ENCODE assay signal across 9 cellular contexts in genomic region chr12:45215419-45216296, GRCh38. TPM values are rescaled to one million over a fixed set of nuclear protein-coding genes. Genes with fewer than 3 reads are reported as not detected.
DNase-seq lines count a peak whose midpoint lies in the region; ATAC-seq, FAIRE-seq and TF ChIP-seq lines count a peak whose summit lies in the region.
"Had no signal": no experiment of that assay in that cellular context is flagged by ENCODE, and none has a peak within 500 bp of the region (broad histone marks: within the 10 kb centered on the region; RNA-seq: fewer than 3 reads in every experiment).

Gene ANO6 (plus strand): TSS chr12:45216095. CDS start chr12:45216322, 227 bp downstream.

- H3K4me1 ChIP-seq in astrocyte (ENCODE audit: insufficient read depth, low read length): peaks cover 11% of the 10 kb centered on the region

- H3K9ac ChIP-seq in astrocyte (ENCODE audit: low read length): peak within 1 kb of the TSS; percentile 99

- peak within 1 kb of the TSS; percentile 91 for H3K27ac ChIP-seq in astrocyte (ENCODE audit: low read depth, low read length)

- peak within 1 kb of the TSS; percentile 95 for H3K4me2 ChIP-seq in astrocyte (ENCODE audit: low read length)

- H3K27me3 Mint-ChIP-seq in astrocyte (ENCODE audit: low read depth, unreplicated experiment): no peaks in the 10 kb centered on the region

- peaks cover 30% of the 10 kb centered on the region for H4K20me1 ChIP-seq in astrocyte (ENCODE audit: insufficient read depth, low read length)

- no peaks in the 10 kb centered on the region for H3K9me3 Mint-ChIP-seq in astrocyte (ENCODE audit: unreplicated experiment)

- TF ChIP-seq CTCF in astrocyte (IDR thresholded peaks at IDR 0.05; ENCODE audit: insufficient read depth, low read depth, low read length): peak; percentile 19
- peak; percentile 45 for TF ChIP-seq CTCF in retinal pigment epithelial cell (conservative IDR thresholded peaks at IDR 0.05; ENCODE audit: low read depth, low read length)

- H3K4me3 Mint-ChIP-seq in astrocyte (ENCODE audit: unreplicated experiment): peak within 1 kb of the TSS; percentile 100

- H3K27me3 ChIP-seq in astrocyte (ENCODE audit: insufficient read depth, low read length): no peaks in the 10 kb centered on the region

- peaks cover 2% of the 10 kb centered on the region for H3K36me3 Mint-ChIP-seq in astrocyte (ENCODE audit: low read depth, unreplicated experiment)

- H3K4me3 ChIP-seq in astrocyte (ENCODE audit: insufficient read depth, low read depth, low read length) (peak within 1 kb of the TSS; percentile 91), retinal pigment epithelial cell (ENCODE audit: low read length) (peak within 1 kb of the TSS; percentile 85)

- H3K9me3 ChIP-seq in astrocyte (ENCODE audit: insufficient read depth, low read depth, low read length): no peaks in the 10 kb centered on the region

- peak; percentile 56 for ATAC-seq in HG02973 (IDR thresholded peaks at IDR 0.05; ENCODE audit: unreplicated experiment)

- peak; percentile 34 for DNase-seq in NCI-H345 (lab: John Stamatoyannopoulos, UW)
- DNase-seq in NCI-H345 treated with DMSO at 0.1 percent for 48 hours (lab: John Stamatoyannopoulos, UW; ENCODE audit: unreplicated experiment): no peak
- DNase-seq in NCI-H187 treated with DMSO at 0.1 percent for 48 hours (lab: John Stamatoyannopoulos, UW): peak; percentile 74
- peak; percentile 69 for DNase-seq in T-helper 9 cell
- peak; percentile 82 for DNase-seq in astrocyte (ENCODE audit: low read depth)
- peak; percentile 78 for DNase-seq in hepatic stellate cell (ENCODE audit: low spot score)
- DNase-seq in retinal pigment epithelial cell (ENCODE audit: low read depth): peak; percentile 59

- peak within 1 kb of the TSS; percentile 83 for H2AFZ ChIP-seq in astrocyte (ENCODE audit: low read depth, low read length)

- H3K27ac Mint-ChIP-seq in astrocyte (ENCODE audit: unreplicated experiment): peak within 1 kb of the TSS; percentile 99

- H3K4me1 Mint-ChIP-seq in astrocyte (ENCODE audit: low read depth, unreplicated experiment): peaks cover 23% of the 10 kb centered on the region

- peaks cover 45% of the 10 kb centered on the region for H3K79me2 ChIP-seq in astrocyte (ENCODE audit: insufficient read depth, low read length)

- FAIRE-seq in astrocyte (lab: Jason Lieb, UNC): peak; percentile 9
- FAIRE-seq: A204.1 had no signal

- no peaks in the 10 kb centered on the region for H3K36me3 ChIP-seq in astrocyte (ENCODE audit: insufficient read depth, low read length)

RNA-seq across cellular contexts. Expression of gene ANO6, which starts in this region (rescaled TPM):
- 111 and 113 TPM in 2 replicates for total RNA-seq in astrocyte
